In genomic region chr3:128546646-128547045, GRCh38 we compare ENCODE assay signal across 1 cellular context.
TF ChIP-seq lines count a peak whose summit lies in the region.

No MANE protein-coding gene starts in this region.

TF ChIP-seq in SK-N-SH treated with all-trans-retinoic acid at 6 μM for 48 hours, 23 proteins besides CTCF, POLR2A, EP300 and RAD21 (continued from another document):
- no peak for TF ChIP-seq CREB5 (CRISPR knock-in tag; IDR thresholded peaks at IDR 0.05; ENCODE audit: low read depth)
- no peak for TF ChIP-seq ZNF565 (CRISPR knock-in tag; conservative IDR thresholded peaks at IDR 0.05; ENCODE audit: low read depth)
- TF ChIP-seq OSR1 (CRISPR knock-in tag; IDR thresholded peaks at IDR 0.05), result no peak
- TF ChIP-seq TCF4 (CRISPR knock-in tag; IDR thresholded peaks at IDR 0.05; ENCODE audit: borderline replicate concordance), result no peak
